Comparison of ENCODE assay signal across 10 cellular contexts in genomic region chr17:14310584-14310983, GRCh38. TPM values are rescaled to one million over a fixed set of nuclear protein-coding genes. Genes with fewer than 3 reads are reported as not detected.
A peak's percentile ranks its signal among the peaks of the same experiment; 100 is the strongest.
DNase-seq lines count a peak whose midpoint lies in the region; ATAC-seq and TF ChIP-seq lines count a peak whose summit lies in the region.
"Had no signal": no experiment of that assay in that cellular context is flagged by ENCODE, and none has a peak within 500 bp of the region (broad histone marks: within the 10 kb centered on the region; RNA-seq: fewer than 3 reads in every experiment).

No MANE protein-coding gene starts in this region.

- peaks cover 3% of the 10 kb centered on the region for H3K4me1 ChIP-seq in hepatocyte (ENCODE audit: insufficient read depth)
- H3K4me1 ChIP-seq in smooth muscle cell (ENCODE audit: low read depth) = peaks cover 37% of the 10 kb centered on the region

- H3K36me3 Mint-ChIP-seq in activated naive CD4-positive, alpha-beta T cell treated with anti-CD3 and anti-CD28 coated beads, Interleukin-2, amount 10 ng/mL, durations not matched to agents 7 days and 5 days = peaks cover 40% of the 10 kb centered on the region
- peaks cover 11% of the 10 kb centered on the region for H3K36me3 Mint-ChIP-seq in WTC11

- peak overlapping the region; percentile 24 for H3K4me3 Mint-ChIP-seq in activated naive CD4-positive, alpha-beta T cell treated with anti-CD3 and anti-CD28 coated beads, Interleukin-2, amount 10 ng/mL, durations not matched to agents 7 days and 5 days
- peak overlapping the region; percentile 84 for H3K4me3 Mint-ChIP-seq in WTC11

- no peaks in the 10 kb centered on the region for H3K9me2 ChIP-seq in hepatocyte (replicated peaks; ENCODE audit: insufficient read depth)

- H3K79me2 ChIP-seq in hepatocyte (no peaks in the 10 kb centered on the region), smooth muscle cell (ENCODE audit: low read depth) (peaks cover 64% of the 10 kb centered on the region)

- POLR2A ChIA-PET in WTC11 (lab: Charles Lee) = interaction anchor here (2.6 kb wide), 1 partner anchor 10 kb away, joined by 27 read pairs; the partner anchor contains the start of gene HS3ST3B1

- CTCF ChIA-PET in activated naive CD4-positive, alpha-beta T cell treated with anti-CD3 and anti-CD28 coated beads, Interleukin-2, amount 10 ng/mL, durations not matched to agents 7 days and 5 days (lab: Charles Lee) = no interaction called here
- CTCF ChIA-PET in WTC11 (lab: Charles Lee) = interaction anchor here (2.6 kb wide), 2 partner anchors 9 to 13 kb away, joined by 18 to 20 read pairs; partner anchors contain the start of gene HS3ST3B1

- H3K27me3 ChIP-seq in hepatocyte (peaks cover 19% of the 10 kb centered on the region), smooth muscle cell (ENCODE audit: low read depth) (no peaks in the 10 kb centered on the region)

- no peaks in the 10 kb centered on the region for H3K27me3 Mint-ChIP-seq in activated naive CD4-positive, alpha-beta T cell treated with anti-CD3 and anti-CD28 coated beads, Interleukin-2, amount 10 ng/mL, durations not matched to agents 7 days and 5 days
- peaks cover 5% of the 10 kb centered on the region for H3K27me3 Mint-ChIP-seq in WTC11 (ENCODE audit: low read depth)

- H3K4me3 ChIP-seq in hepatocyte = no peak overlapping the region
- H3K4me3 ChIP-seq in smooth muscle cell = peak overlapping the region; percentile 58

- DNase-seq in activated naive CD4-positive, alpha-beta T cell treated with anti-CD3 and anti-CD28 coated beads, Interleukin-2, amount 10 ng/mL, durations not matched to agents 7 days and 5 days = no peak
- DNase-seq in activated naive CD4-positive, alpha-beta T cell (lab: John Stamatoyannopoulos, UW) = no peak
- DNase-seq in WTC11 (ENCODE audit: low spot score) (no peak), hepatocyte (ENCODE audit: low spot score) (no peak), smooth muscle cell (lab: John Stamatoyannopoulos, UW; ENCODE audit: unreplicated experiment) (no peak), activated gamma-delta T cell (lab: John Stamatoyannopoulos, UW) (no peak)
- DNase-seq: effector CD8-positive, alpha-beta T cell; NCI-H2171 treated with DMSO at 0.1 percent for 48 hours had no signal

- no peaks in the 10 kb centered on the region for H4K20me1 ChIP-seq in hepatocyte (ENCODE audit: insufficient read depth, poor library complexity, severe bottlenecking)
- H4K20me1 ChIP-seq in smooth muscle cell (ENCODE audit: low read depth) = peaks cover 63% of the 10 kb centered on the region

- H3K9me3 Mint-ChIP-seq in activated naive CD4-positive, alpha-beta T cell treated with anti-CD3 and anti-CD28 coated beads, Interleukin-2, amount 10 ng/mL, durations not matched to agents 7 days and 5 days = no peaks in the 10 kb centered on the region
- 0 out of 2 replicates have a peak, but pooled peaks cover 3% of the 10 kb centered on the region for H3K9me3 Mint-ChIP-seq in WTC11

- no peak overlapping the region for H3K27ac ChIP-seq in hepatocyte
- H3K27ac ChIP-seq in smooth muscle cell (ENCODE audit: low read depth) = no peak overlapping the region

- peaks cover 44% of the 10 kb centered on the region for H3K4me1 Mint-ChIP-seq in activated naive CD4-positive, alpha-beta T cell treated with anti-CD3 and anti-CD28 coated beads, Interleukin-2, amount 10 ng/mL, durations not matched to agents 7 days and 5 days
- peaks cover 76% of the 10 kb centered on the region for H3K4me1 Mint-ChIP-seq in WTC11

- H3K27ac Mint-ChIP-seq in activated naive CD4-positive, alpha-beta T cell treated with anti-CD3 and anti-CD28 coated beads, Interleukin-2, amount 10 ng/mL, durations not matched to agents 7 days and 5 days = no peak overlapping the region
- H3K27ac Mint-ChIP-seq in WTC11 = peak overlapping the region; percentile 96

- TF ChIP-seq CTCF in WTC11 (IDR thresholded peaks at IDR 0.05) = no peak
- TF ChIP-seq CTCF in hepatocyte (IDR thresholded peaks at IDR 0.05; ENCODE audit: poor library complexity) = no peak
- no peak for TF ChIP-seq CTCF in smooth muscle cell (IDR thresholded peaks at IDR 0.05; ENCODE audit: borderline replicate concordance, insufficient read depth, poor library complexity, severe bottlenecking)

- H3F3A ChIP-seq in smooth muscle cell (ENCODE audit: low read depth) = peaks cover 4% of the 10 kb centered on the region

- no peaks in the 10 kb centered on the region for H3K9me3 ChIP-seq in hepatocyte (ENCODE audit: low read depth)
- H3K9me3 ChIP-seq in smooth muscle cell (replicated peaks; ENCODE audit: low read depth) = no peaks in the 10 kb centered on the region

- no peak overlapping the region for H3K9ac ChIP-seq in smooth muscle cell (ENCODE audit: low read depth)

- no peaks in the 10 kb centered on the region for H3K36me3 ChIP-seq in hepatocyte (replicated peaks; ENCODE audit: insufficient read depth, low read depth)
- H3K36me3 ChIP-seq in smooth muscle cell (ENCODE audit: low read depth) = no peaks in the 10 kb centered on the region

- H2AFZ ChIP-seq in hepatocyte = no peak overlapping the region
- H2AFZ ChIP-seq in smooth muscle cell (ENCODE audit: low read depth) = no peak overlapping the region

- no peak for ATAC-seq in WTC11
- ATAC-seq in HG03108 (IDR thresholded peaks at IDR 0.05; ENCODE audit: unreplicated experiment) = no peak
- ATAC-seq in HG02840 (IDR thresholded peaks at IDR 0.05; ENCODE audit: low FRiP score, unreplicated experiment) = no peak

- 68% methylated on average over 7 of the region's 7 CpGs for WGBS in hepatocyte (ENCODE audit: low lambda C conversion rate, missing lambda C conversion rate)
- WGBS in smooth muscle cell (ENCODE audit: low lambda C conversion rate) = 65% methylated on average over 7 of the region's 7 CpGs

- H3K4me2 ChIP-seq in hepatocyte (peak overlapping the region; percentile 90), smooth muscle cell (peak overlapping the region; percentile 88)

TF ChIP-seq in WTC11, 78 proteins besides CTCF, POLR2A, EP300 and RAD21:
- TF ChIP-seq GRHL2 (CRISPR knock-in tag; IDR thresholded peaks at IDR 0.05; ENCODE audit: insufficient replicate concordance, severe bottlenecking) (no peak), HMGA2 (CRISPR knock-in tag; IDR thresholded peaks at IDR 0.05) (no peak), FOXP4 (CRISPR knock-in tag; IDR thresholded peaks at IDR 0.05) (no peak), ETV6 (CRISPR knock-in tag; IDR thresholded peaks at IDR 0.05) (no peak), ZNF423 (CRISPR knock-in tag; IDR thresholded peaks at IDR 0.05) (no peak), OVOL2 (CRISPR knock-in tag; IDR thresholded peaks at IDR 0.05; ENCODE audit: borderline replicate concordance) (no peak)
TF ChIP-seq in WTC11: peak in this region for 0.

RNA-seq across cellular contexts. Expression of gene HS3ST3B1, which starts 9.7 kb away (rescaled TPM):
- 12.3 to 22.3 TPM (median 13.1 TPM) in 3 replicates for total RNA-seq in WTC11 (2021)
- 5.8 TPM in 2 replicates for total RNA-seq in hepatocyte
- 3.7 and 4.2 TPM in 2 replicates for polyA plus RNA-seq in hepatocyte
- total RNA-seq in smooth muscle cell = 17.3 and 20.6 TPM in 2 replicates
- 11.3 and 13.2 TPM in 2 replicates for polyA plus RNA-seq in smooth muscle cell
